In the genomic region with DNA sequence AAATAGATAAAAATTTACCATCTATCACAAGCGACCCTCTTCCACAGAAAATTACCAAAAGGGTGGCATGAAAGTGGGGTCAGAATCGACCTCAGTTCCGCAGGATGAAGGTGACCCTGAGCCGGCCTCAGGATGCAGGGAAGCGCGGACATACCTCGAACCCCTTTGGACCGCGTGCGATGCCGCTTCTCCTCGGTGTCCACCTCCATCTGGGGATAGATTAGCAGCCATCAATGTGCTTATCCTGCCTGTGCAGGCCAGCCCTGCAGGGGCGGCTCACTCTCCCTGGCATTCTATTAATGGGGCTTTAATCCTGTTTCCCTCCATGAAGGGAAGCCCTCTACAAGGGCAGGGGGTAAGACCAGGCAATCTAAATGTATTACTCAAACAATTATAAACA, we compare ENCODE assay signal across 28 cellular contexts.
"Had no signal": no experiment of that assay in that cellular context is flagged by ENCODE, and none has a peak within 500 bp of the region (broad histone marks: within the 10 kb centered on the region; RNA-seq: fewer than 3 reads in every experiment).

No MANE protein-coding gene starts in this region.

- H3K27me3 Mint-ChIP-seq: progenitor cell of endocrine pancreas had no signal

- H3K4me1 Mint-ChIP-seq: immature natural killer cell; naive B cell; stimulated activated naive CD8-positive, alpha-beta T cell treated with anti-CD3 and anti-CD28 coated beads, Interleukin-15, amount 100 ng/mL, for 72 hours had no signal

- H3K4me1 ChIP-seq: lower lobe of right lung, parathyroid adenoma, right lobe of liver, suprapubic skin, transverse colon, upper lobe of right lung, uterus had no signal

- H3K27me3 ChIP-seq: esophagus squamous epithelium, neutrophil, right lobe of liver, transverse colon, upper lobe of right lung, uterus had no signal

- H3K36me3 ChIP-seq: esophagus squamous epithelium, lower lobe of right lung, neutrophil, right lobe of liver, suprapubic skin, transverse colon, upper lobe of right lung, uterus had no signal

- H3K27ac ChIP-seq: lower lobe of right lung, neutrophil, parathyroid adenoma, right lobe of liver, suprapubic skin, transverse colon, upper lobe of right lung, uterus had no signal

- H3K27ac Mint-ChIP-seq: effector memory CD8-positive, alpha-beta T cell; natural killer cell treated with Interleukin-12 subunit alpha and Interleukin-12 subunit beta and Interleukin-15 and Interleukin-18, amount 100 ng/mL, for 72 hours; progenitor cell of endocrine pancreas; stimulated activated naive CD8-positive, alpha-beta T cell treated with anti-CD3 and anti-CD28 coated beads, Interleukin-15, amount 100 ng/mL, for 72 hours had no signal

- H3K4me3 Mint-ChIP-seq: effector memory CD8-positive, alpha-beta T cell; immature natural killer cell; naive B cell; natural killer cell treated with Interleukin-12 subunit alpha and Interleukin-12 subunit beta and Interleukin-15 and Interleukin-18, amount 100 ng/mL, for 72 hours; neural crest cell; stimulated activated naive CD8-positive, alpha-beta T cell treated with anti-CD3 and anti-CD28 coated beads, Interleukin-15, amount 100 ng/mL, for 72 hours had no signal

- ATAC-seq: effector memory CD8-positive, alpha-beta T cell; left ventricle myocardium superior; lower lobe of right lung; mucosa of descending colon; natural killer cell treated with Interleukin-12 subunit alpha and Interleukin-12 subunit beta and Interleukin-15 and Interleukin-18, amount 100 ng/mL, for 72 hours; right lobe of liver; stimulated activated naive CD8-positive, alpha-beta T cell treated with anti-CD3 and anti-CD28 coated beads, Interleukin-15, amount 100 ng/mL, for 72 hours; upper lobe of right lung had no signal

- H3K4me2 ChIP-seq: smooth muscle cell had no signal

- H3K9me3 Mint-ChIP-seq: immature natural killer cell; natural killer cell treated with Interleukin-12 subunit alpha and Interleukin-12 subunit beta and Interleukin-15 and Interleukin-18, amount 100 ng/mL, for 72 hours; neural crest cell; stimulated activated naive CD8-positive, alpha-beta T cell treated with anti-CD3 and anti-CD28 coated beads, Interleukin-15, amount 100 ng/mL, for 72 hours had no signal

- H3K9me3 ChIP-seq: esophagus squamous epithelium, lower lobe of right lung, mucosa of descending colon, neutrophil, right lobe of liver, suprapubic skin, transverse colon, upper lobe of right lung, uterus had no signal

- H3K36me3 Mint-ChIP-seq: immature natural killer cell; naive B cell; natural killer cell treated with Interleukin-12 subunit alpha and Interleukin-12 subunit beta and Interleukin-15 and Interleukin-18, amount 100 ng/mL, for 72 hours had no signal

- H3K4me3 ChIP-seq: esophagus squamous epithelium, lower lobe of right lung, mucosa of descending colon, right lobe of liver, smooth muscle cell, suprapubic skin, transverse colon, upper lobe of right lung, uterus had no signal

- H3K9ac ChIP-seq: parathyroid adenoma had no signal

- DNase-seq: cortex of kidney; effector memory CD8-positive, alpha-beta T cell; erythroblast; esophagus squamous epithelium; foreskin melanocyte; glutamatergic neuron; immature natural killer cell; left ventricle myocardium superior; lower lobe of right lung; mucosa of descending colon; naive B cell; stimulated activated CD4-positive, alpha-beta T cell treated with anti-CD3 and anti-CD28 coated beads, Interleukin-12 subunit alpha, Interleukin-12 subunit beta, amount 100 ng/mL, for 4 hours; stimulated activated CD4-positive, alpha-beta T cell treated with anti-CD3 and anti-CD28 coated beads, Interleukin-1b, Interleukin-23, amount 100 ng/mL, for 48 hours; stimulated activated CD4-positive, alpha-beta T cell treated with anti-CD3 and anti-CD28 coated beads, Interleukin-4, amount 100 ng/mL, for 1 hour; stimulated activated CD8-positive, alpha-beta memory T cell treated with anti-CD3 and anti-CD28 coated beads, Interleukin-4, amount 100 ng/mL, for 48 hours; stimulated activated naive CD4-positive, alpha-beta T cell; stimulated activated naive CD8-positive, alpha-beta T cell treated with anti-CD3 and anti-CD28 coated beads, Interleukin-15, amount 100 ng/mL, for 72 hours; transverse colon; upper lobe of right lung; uterus had no signal
